16 cellular contexts compared by ENCODE assay signal in the genomic region with DNA sequence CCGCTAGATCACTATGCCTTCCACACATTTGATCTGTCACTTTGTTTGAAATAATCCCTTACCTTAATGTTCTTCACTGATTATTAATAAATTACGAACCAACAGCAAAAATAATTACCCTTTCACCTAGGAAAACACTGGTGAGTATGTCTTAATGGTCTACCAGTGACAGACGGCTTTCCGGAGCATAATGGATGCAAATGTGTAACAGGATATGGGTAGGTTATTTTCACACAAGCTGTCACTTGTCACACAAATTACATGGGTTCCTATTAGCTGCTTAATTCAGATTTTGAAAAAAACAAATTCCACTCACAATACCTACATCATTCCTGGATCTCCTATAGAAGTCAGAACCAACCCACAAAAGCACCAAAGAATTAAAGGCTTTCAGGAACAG.
DNase-seq lines count a peak whose midpoint lies in the region; TF ChIP-seq lines count a peak whose summit lies in the region.
"Had no signal": no experiment of that assay in that cellular context is flagged by ENCODE, and none has a peak within 500 bp of the region (broad histone marks: within the 10 kb centered on the region; RNA-seq: fewer than 3 reads in every experiment).

No MANE protein-coding gene starts in this region.

- H3K36me3 Mint-ChIP-seq in osteocyte (ENCODE audit: unreplicated experiment) (no peaks in the 10 kb centered on the region), HFFc6 (ENCODE audit: low read depth) (no peaks in the 10 kb centered on the region)

- H2AFZ ChIP-seq in Karpas-422 (ENCODE audit: low read length) (no peak overlapping the region), neural cell (ENCODE audit: low read depth, low read length) (no peak overlapping the region)

- TF ChIP-seq EP300 in neural cell (conservative IDR thresholded peaks at IDR 0.05; ENCODE audit: poor library complexity, severe bottlenecking): peak; percentile 39

- H3K4me3 ChIP-seq in Karpas-422 (ENCODE audit: low read length): no peak overlapping the region
- peak overlapping the region; percentile 30 for H3K4me3 ChIP-seq in neural cell (ENCODE audit: low read length)
- H3K4me3 ChIP-seq: Peyer's patch, SJSA1 had no signal

- H3K36me3 ChIP-seq in Karpas-422 (ENCODE audit: insufficient read depth, low read length): no peaks in the 10 kb centered on the region
- H3K36me3 ChIP-seq in neural cell (ENCODE audit: insufficient read depth, low read length): no peaks in the 10 kb centered on the region
- H3K36me3 ChIP-seq: Peyer's patch, SJSA1 had no signal

- H3K27ac Mint-ChIP-seq in osteocyte (ENCODE audit: unreplicated experiment): no peak overlapping the region
- no peak overlapping the region for H3K27ac Mint-ChIP-seq in HFFc6
- H3K27ac Mint-ChIP-seq: T-helper 17 cell had no signal

- TF ChIP-seq RAD21 in neural cell (conservative IDR thresholded peaks at IDR 0.05): no peak

- DNase-seq in Karpas-422: peak; percentile 51
- peak; percentile 92 for DNase-seq in NCI-H1694 (lab: John Stamatoyannopoulos, UW)
- DNase-seq in NCI-H526 treated with DMSO at 0.1 percent for 48 hours (lab: John Stamatoyannopoulos, UW): peak; percentile 62
- no peak for DNase-seq in osteocyte (ENCODE audit: extremely low spot score, unreplicated experiment)
- DNase-seq in HFFc6: no peak
- no peak for DNase-seq in mucosa of gallbladder (ENCODE audit: low spot score)
- DNase-seq: AML-193; H7; KG1; NCI-H187; NK-92 treated with Interleukin-12 subunit alpha and Interleukin-12 subunit beta, amount 100 ng/mL, for 24 hours; Peyer's patch; T-helper 17 cell had no signal

- no peaks in the 10 kb centered on the region for H4K20me1 ChIP-seq in Karpas-422 (ENCODE audit: insufficient read depth, low read depth, low read length)
- no peaks in the 10 kb centered on the region for H4K20me1 ChIP-seq in neural cell (ENCODE audit: insufficient read depth)

- H3K27ac ChIP-seq in Karpas-422 (ENCODE audit: low read length) (no peak overlapping the region), neural cell (ENCODE audit: low read length) (peak overlapping the region; percentile 31)
- H3K27ac ChIP-seq: C4-2B, Peyer's patch, SJSA1 had no signal

- peaks cover 8% of the 10 kb centered on the region for H3K4me1 ChIP-seq in Karpas-422 (ENCODE audit: low read length)
- H3K4me1 ChIP-seq: Peyer's patch, SJSA1 had no signal

- no peak overlapping the region for H3K9ac ChIP-seq in Karpas-422 (ENCODE audit: low read length)
- H3K9ac ChIP-seq in neural cell (ENCODE audit: low read length): no peak overlapping the region

- H3K9me3 ChIP-seq in Karpas-422 (ENCODE audit: low read length) (no peaks in the 10 kb centered on the region), neural cell (ENCODE audit: low read length) (no peaks in the 10 kb centered on the region)
- H3K9me3 ChIP-seq: Peyer's patch, SJSA1 had no signal

- H3K79me2 ChIP-seq in Karpas-422 (ENCODE audit: low read length) (no peaks in the 10 kb centered on the region), neural cell (replicated peaks; ENCODE audit: insufficient read depth, low read length) (no peaks in the 10 kb centered on the region)

- H3K9me2 ChIP-seq in Karpas-422 (replicated peaks; ENCODE audit: insufficient read depth, low read length) (no peaks in the 10 kb centered on the region), neural cell (ENCODE audit: insufficient read depth, low read length) (no peaks in the 10 kb centered on the region)

- no peak overlapping the region for H3K4me3 Mint-ChIP-seq in osteocyte (ENCODE audit: unreplicated experiment)
- no peak overlapping the region for H3K4me3 Mint-ChIP-seq in HFFc6
- H3K4me3 Mint-ChIP-seq: T-helper 17 cell had no signal

- no peaks in the 10 kb centered on the region for H3K27me3 ChIP-seq in Karpas-422 (ENCODE audit: low read length)
- H3K27me3 ChIP-seq in neural cell (ENCODE audit: insufficient read depth, low read depth, low read length): no peaks in the 10 kb centered on the region
- H3K27me3 ChIP-seq: Peyer's patch, SJSA1 had no signal

- H3K27me3 Mint-ChIP-seq in osteocyte (ENCODE audit: unreplicated experiment): no peaks in the 10 kb centered on the region
- peaks cover 8% of the 10 kb centered on the region for H3K27me3 Mint-ChIP-seq in HFFc6 (ENCODE audit: insufficient read depth)

- H3F3A ChIP-seq in neural cell (ENCODE audit: insufficient read depth, low read length, poor library complexity, severe bottlenecking): no peaks in the 10 kb centered on the region

- H3K4me1 Mint-ChIP-seq in osteocyte (ENCODE audit: unreplicated experiment): no peaks in the 10 kb centered on the region
- H3K4me1 Mint-ChIP-seq in HFFc6 (ENCODE audit: low read depth): peaks cover 16% of the 10 kb centered on the region

- H3K4me2 ChIP-seq in Karpas-422 (ENCODE audit: low read depth, low read length, poor library complexity, severe bottlenecking) (no peak overlapping the region), neural cell (ENCODE audit: low read length) (no peak overlapping the region)

- H3K9me3 Mint-ChIP-seq in osteocyte (ENCODE audit: unreplicated experiment) (no peaks in the 10 kb centered on the region), HFFc6 (no peaks in the 10 kb centered on the region)

- TF ChIP-seq CTCF in neural cell (IDR thresholded peaks at IDR 0.05; ENCODE audit: poor library complexity, severe bottlenecking) (no peak), osteocyte (IDR thresholded peaks at IDR 0.05) (no peak), HFFc6 (IDR thresholded peaks at IDR 0.05) (no peak)

TF ChIP-seq in neural cell, 6 proteins besides CTCF, POLR2A, EP300 and RAD21:
- no peak for TF ChIP-seq SMC3 (conservative IDR thresholded peaks at IDR 0.05; ENCODE audit: poor library complexity)
- TF ChIP-seq EZH2 (IDR thresholded peaks at IDR 0.05; ENCODE audit: borderline replicate concordance, insufficient read depth, low read length, poor library complexity, severe bottlenecking): no peak

Comparison
In these comparisons a context has a peak if more than half of its experiments do, and no peak if none do; other contexts are left out.
1. DNase-seq: peak in Karpas-422 (single experiment), NCI-H1694 (single experiment) and NCI-H526 treated with DMSO at 0.1 percent for 48 hours (single experiment); none in osteocyte (single experiment), HFFc6 (single experiment) and mucosa of gallbladder (single experiment).